Comparison of ENCODE assay signal across 27 cellular contexts in genomic region chr6:90523779-90524310, GRCh38.
DNase-seq lines count a peak whose midpoint lies in the region; ATAC-seq, FAIRE-seq and TF ChIP-seq lines count a peak whose summit lies in the region.
"Had no signal": no experiment of that assay in that cellular context is flagged by ENCODE, and none has a peak within 500 bp of the region (broad histone marks: within the 10 kb centered on the region; RNA-seq: fewer than 3 reads in every experiment).

No MANE protein-coding gene starts in this region.

- H3K4me3 ChIP-seq in endothelial cell of umbilical vein (replicated peaks in 1 of 3; ENCODE audit: insufficient read depth in 1 of 3, low read depth in 1 of 3, low read length in 3 of 3), result no peak overlapping the region
- H3K4me3 ChIP-seq: BLaER1 treated with 17β-estradiol and CSF1 and Interleukin-3, amounts not matched to agents 10 nM and 100 nM; GM12878; PC-9; SJCRH30 had no signal

- H3K9me3 ChIP-seq in T-helper 17 cell (ENCODE audit: control insufficient read depth, low read length, poor library complexity, severe bottlenecking) (no peaks in the 10 kb centered on the region), endothelial cell of umbilical vein (replicated peaks; ENCODE audit: control insufficient read depth, insufficient read depth, low read length) (no peaks in the 10 kb centered on the region)
- H3K9me3 ChIP-seq: BLaER1 treated with 17β-estradiol and CSF1 and Interleukin-3, amounts not matched to agents 10 nM and 100 nM; SJCRH30 had no signal

- H3K27me3 Mint-ChIP-seq in activated T-cell treated with anti-CD3 and anti-CD28 coated beads, Interleukin-2, amount 50 U/mL, for 72 hours (ENCODE audit: low read depth), result no peaks in the 10 kb centered on the region
- no peaks in the 10 kb centered on the region for H3K27me3 Mint-ChIP-seq in activated T-cell treated with anti-CD3 and anti-CD28 coated beads, Interleukin-2, amount 50 U/mL, for 4 hours (ENCODE audit: low read depth)
- H3K27me3 Mint-ChIP-seq in T-helper 17 cell, result no peaks in the 10 kb centered on the region
- H3K27me3 Mint-ChIP-seq in stimulated activated memory B cell treated with anti-CD40 and anti-IgM and Interleukin-4, amounts not matched to agents 10 μg/mL and 1 μg/mL and 100 μg/mL, for 72 hours, result no peaks in the 10 kb centered on the region
- H3K27me3 Mint-ChIP-seq: CD4-positive, alpha-beta T cell; IgD-negative memory B cell had no signal

- TF ChIP-seq CTCF in endothelial cell of umbilical vein (IDR thresholded peaks at IDR 0.05; ENCODE audit: extremely low read depth in 1 of 2, insufficient read depth in 1 of 2, low read depth in 1 of 2, low read length in 2 of 2), result no peak

- no peaks in the 10 kb centered on the region for H4K20me1 ChIP-seq in endothelial cell of umbilical vein (replicated peaks; ENCODE audit: control insufficient read depth, extremely low read depth, insufficient read depth, low read length)
- H4K20me1 ChIP-seq: BLaER1 treated with 17β-estradiol and CSF1 and Interleukin-3, amounts not matched to agents 10 nM and 100 nM had no signal

- H3K79me2 ChIP-seq in endothelial cell of umbilical vein (ENCODE audit: control insufficient read depth, insufficient read depth, low read length), result no peaks in the 10 kb centered on the region

- H3K27ac ChIP-seq in endothelial cell of umbilical vein (ENCODE audit: insufficient read depth, low read depth, low read length), result no peak overlapping the region
- H3K27ac ChIP-seq: 22Rv1; BLaER1 treated with 17β-estradiol and CSF1 and Interleukin-3, amounts not matched to agents 10 nM and 100 nM; PC-9; SJCRH30 had no signal

- no TSS peak for BruUV-seq in endothelial cell of umbilical vein (replicated peaks; lab: Mats Ljungman, UMichigan)

- H3K27ac Mint-ChIP-seq in activated T-cell treated with anti-CD3 and anti-CD28 coated beads, Interleukin-2, amount 50 U/mL, for 72 hours, result peak overlapping the region; percentile 58
- H3K27ac Mint-ChIP-seq in T-helper 17 cell, result peak overlapping the region; percentile 79
- H3K27ac Mint-ChIP-seq in stimulated activated memory B cell treated with anti-CD40 and anti-IgM and Interleukin-4, amounts not matched to agents 10 μg/mL and 1 μg/mL and 100 μg/mL, for 72 hours, result peak overlapping the region; percentile 30
- H3K27ac Mint-ChIP-seq: CD4-positive, alpha-beta T cell; IgD-negative memory B cell had no signal

- H3K9ac ChIP-seq in endothelial cell of umbilical vein (replicated peaks; ENCODE audit: extremely low read depth, insufficient read depth, low read length), result no peak overlapping the region
- H3K9ac ChIP-seq: BLaER1 treated with 17β-estradiol and CSF1 and Interleukin-3, amounts not matched to agents 10 nM and 100 nM had no signal

- H3K4me3 Mint-ChIP-seq in activated T-cell treated with anti-CD3 and anti-CD28 coated beads, Interleukin-2, amount 50 U/mL, for 72 hours, result no peak overlapping the region
- no peak overlapping the region for H3K4me3 Mint-ChIP-seq in activated T-cell treated with anti-CD3 and anti-CD28 coated beads, Interleukin-2, amount 50 U/mL, for 4 hours
- no peak overlapping the region for H3K4me3 Mint-ChIP-seq in T-helper 17 cell
- H3K4me3 Mint-ChIP-seq in stimulated activated memory B cell treated with anti-CD40 and anti-IgM and Interleukin-4, amounts not matched to agents 10 μg/mL and 1 μg/mL and 100 μg/mL, for 72 hours, result no peak overlapping the region
- H3K4me3 Mint-ChIP-seq: CD4-positive, alpha-beta T cell; IgD-negative memory B cell had no signal

- peaks cover 4 to 10% of the 10 kb centered on the region in 2 experiments for H3K36me3 ChIP-seq in endothelial cell of umbilical vein (ENCODE audit: control insufficient read depth in 2 of 2, extremely low read depth in 1 of 2, insufficient read depth in 2 of 2, low read length in 2 of 2)

- H3K4me1 Mint-ChIP-seq in activated T-cell treated with anti-CD3 and anti-CD28 coated beads, Interleukin-2, amount 50 U/mL, for 72 hours (ENCODE audit: low read depth), result no peaks in the 10 kb centered on the region
- H3K4me1 Mint-ChIP-seq in activated T-cell treated with anti-CD3 and anti-CD28 coated beads, Interleukin-2, amount 50 U/mL, for 4 hours (ENCODE audit: low read depth), result no peaks in the 10 kb centered on the region
- H3K4me1 Mint-ChIP-seq in T-helper 17 cell, result no peaks in the 10 kb centered on the region
- H3K4me1 Mint-ChIP-seq in stimulated activated memory B cell treated with anti-CD40 and anti-IgM and Interleukin-4, amounts not matched to agents 10 μg/mL and 1 μg/mL and 100 μg/mL, for 72 hours, result no peaks in the 10 kb centered on the region

- POLR2A ChIA-PET in endothelial cell of umbilical vein (lab: Charles Lee), result no interaction called here

- CTCF ChIA-PET in endothelial cell of umbilical vein (lab: Charles Lee), result no interaction called here

- H3K4me1 ChIP-seq in endothelial cell of umbilical vein (ENCODE audit: control insufficient read depth, extremely low read depth, insufficient read depth, low read length), result no peaks in the 10 kb centered on the region
- H3K4me1 ChIP-seq: BLaER1 treated with 17β-estradiol and CSF1 and Interleukin-3, amounts not matched to agents 10 nM and 100 nM; SJCRH30 had no signal

- no peak overlapping the region for H3K4me2 ChIP-seq in endothelial cell of umbilical vein (ENCODE audit: insufficient read depth, low read length)
- H3K4me2 ChIP-seq: BLaER1 treated with 17β-estradiol and CSF1 and Interleukin-3, amounts not matched to agents 10 nM and 100 nM; PC-9 had no signal

- ATAC-seq in activated T-cell treated with anti-CD3 and anti-CD28 coated beads, Interleukin-2, amount 50 U/mL, for 72 hours (replicated peaks in 1 of 2), result no peak
- ATAC-seq in activated T-cell treated with anti-CD3 and anti-CD28 coated beads, Interleukin-2, amount 50 U/mL, for 4 hours, result no peak
- ATAC-seq in T-helper 17 cell (no peak), HG02870 (IDR thresholded peaks at IDR 0.05; ENCODE audit: unreplicated experiment) (no peak)
- ATAC-seq in stimulated activated memory B cell treated with anti-CD40 and anti-IgM and Interleukin-4, amounts not matched to agents 10 μg/mL and 1 μg/mL and 100 μg/mL, for 72 hours, result no peak
- ATAC-seq: GM12878, Right ventricle myocardium inferior had no signal

- TF ChIP-seq POLR2A in endothelial cell of umbilical vein (IDR thresholded peaks at IDR 0.05; ENCODE audit: low read depth, low read length), result no peak

- dilution Hi-C loops in endothelial cell of umbilical vein (cut with MboI; ENCODE audit: extremely low pct_ligation_motif_present, low sequenced_read_pairs), result no loop called here

- H3K9me3 Mint-ChIP-seq in activated T-cell treated with anti-CD3 and anti-CD28 coated beads, Interleukin-2, amount 50 U/mL, for 72 hours, result no peaks in the 10 kb centered on the region
- H3K9me3 Mint-ChIP-seq in activated T-cell treated with anti-CD3 and anti-CD28 coated beads, Interleukin-2, amount 50 U/mL, for 4 hours, result no peaks in the 10 kb centered on the region
- H3K9me3 Mint-ChIP-seq in stimulated activated memory B cell treated with anti-CD40 and anti-IgM and Interleukin-4, amounts not matched to agents 10 μg/mL and 1 μg/mL and 100 μg/mL, for 72 hours, result no peaks in the 10 kb centered on the region
- H3K9me3 Mint-ChIP-seq: CD4-positive, alpha-beta T cell; IgD-negative memory B cell had no signal

- no peak overlapping the region for H2AFZ ChIP-seq in endothelial cell of umbilical vein (ENCODE audit: low read depth, low read length)
- H2AFZ ChIP-seq: PC-9 had no signal

- no peaks in the 10 kb centered on the region for H3K27me3 ChIP-seq in endothelial cell of umbilical vein (ENCODE audit: control insufficient read depth in 2 of 2, insufficient read depth in 2 of 2, low read length in 2 of 2)
- H3K27me3 ChIP-seq: BLaER1 treated with 17β-estradiol and CSF1 and Interleukin-3, amounts not matched to agents 10 nM and 100 nM; SJCRH30 had no signal

- DNase-seq in activated T-cell treated with anti-CD3 and anti-CD28 coated beads, Interleukin-2, amount 50 U/mL, for 72 hours, result no peak
- DNase-seq in activated T-cell treated with anti-CD3 and anti-CD28 coated beads, Interleukin-2, amount 50 U/mL, for 4 hours, result no peak
- no peak for DNase-seq in T-helper 17 cell
- DNase-seq in endothelial cell of umbilical vein (ENCODE audit: low read depth, low spot score), result peak; percentile 31
- DNase-seq in EL, result no peak
- DNase-seq in A172 (ENCODE audit: low spot score), result no peak
- DNase-seq: CD4-positive, alpha-beta T cell; DMS53; GDM1; NCI-H1048; NCI-H1417; NCI-H1694; NCI-H2029 treated with DMSO at 0.1 percent for 48 hours; NCI-H446 treated with DMSO at 0.1 percent for 48 hours; NCI-H526; PC-9; SJCRH30 had no signal

- no peak for FAIRE-seq in endothelial cell of umbilical vein (lab: Jason Lieb, UNC)
- FAIRE-seq: D721Med, GM12878, H54, HTR-8/SVneo had no signal

- no peaks in the 10 kb centered on the region for H3K9me1 ChIP-seq in endothelial cell of umbilical vein (replicated peaks; ENCODE audit: control insufficient read depth, extremely low read depth, insufficient read depth, low read length)

- peaks cover 0 to 8% of the 10 kb centered on the region in 2 donors for H3K36me3 Mint-ChIP-seq in activated T-cell treated with anti-CD3 and anti-CD28 coated beads, Interleukin-2, amount 50 U/mL, for 72 hours (ENCODE audit: insufficient read depth in 2 of 2)
- peaks cover 31% of the 10 kb centered on the region for H3K36me3 Mint-ChIP-seq in activated T-cell treated with anti-CD3 and anti-CD28 coated beads, Interleukin-2, amount 50 U/mL, for 4 hours (ENCODE audit: insufficient read depth)
- peaks cover 3% of the 10 kb centered on the region for H3K36me3 Mint-ChIP-seq in T-helper 17 cell (ENCODE audit: low read depth)
- H3K36me3 Mint-ChIP-seq in stimulated activated memory B cell treated with anti-CD40 and anti-IgM and Interleukin-4, amounts not matched to agents 10 μg/mL and 1 μg/mL and 100 μg/mL, for 72 hours, result peaks cover 51% of the 10 kb centered on the region

- intact Hi-C loops in endothelial cell of umbilical vein (cut with micrococcal nuclease), result no loop called here

TF ChIP-seq in endothelial cell of umbilical vein, 7 proteins besides CTCF, POLR2A, EP300 and RAD21:
- TF ChIP-seq GATA2 (IDR thresholded peaks at IDR 0.05; ENCODE audit: insufficient read depth, insufficient read length, low read depth, low read length) (no peak), EZH2 (IDR thresholded peaks at IDR 0.05; ENCODE audit: borderline replicate concordance, low read depth, low read length, severe bottlenecking) (no peak), POLR2AphosphoS5 (IDR thresholded peaks at IDR 0.05; ENCODE audit: insufficient read depth, low read depth, low read length) (no peak), MAX (IDR thresholded peaks at IDR 0.05; ENCODE audit: insufficient read depth, insufficient read length) (no peak), MYC (IDR thresholded peaks at IDR 0.05; ENCODE audit: low read depth, low read length) (no peak), JUN (IDR thresholded peaks at IDR 0.05; ENCODE audit: borderline replicate concordance, insufficient read depth, insufficient read length, low read depth) (no peak)
